In the genomic region with DNA sequence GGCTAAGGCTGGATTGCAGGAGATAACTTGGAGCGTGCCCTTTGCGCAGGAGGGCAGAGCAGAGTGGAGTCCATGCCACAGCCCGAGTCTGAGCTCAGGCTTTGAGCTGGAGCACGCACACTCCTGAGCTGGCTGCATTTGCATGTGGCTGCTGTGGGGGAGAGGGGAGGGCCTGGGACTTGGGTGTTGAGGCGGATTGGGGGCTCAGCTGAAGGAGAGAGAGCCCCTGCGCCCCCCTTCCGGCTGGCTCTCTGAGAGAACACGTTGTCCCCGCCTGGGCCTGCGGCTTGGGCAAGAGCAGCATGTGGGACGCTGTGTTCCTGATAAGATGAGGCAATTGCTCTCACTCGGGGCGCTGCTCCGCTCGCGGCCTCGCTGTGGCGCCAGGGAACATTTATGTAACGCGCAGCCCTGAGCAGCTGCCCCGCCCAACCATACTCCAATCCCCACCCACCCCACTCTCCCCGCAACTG, we compare ENCODE assay signal across 7 cellular contexts. TPM values are rescaled to one million over a fixed set of nuclear protein-coding genes. Genes with fewer than 3 reads are reported as not detected.
DNase-seq lines count a peak whose midpoint lies in the region; ATAC-seq, FAIRE-seq and TF ChIP-seq lines count a peak whose summit lies in the region.

No MANE protein-coding gene starts in this region.

- H3K4me3 Mint-ChIP-seq in Calu3 (ENCODE audit: low read depth, unreplicated experiment): no peak overlapping the region

- peaks cover 92% of the 10 kb centered on the region for H3K79me2 ChIP-seq in mammary epithelial cell (ENCODE audit: insufficient read depth, low read length)

- H3K36me3 ChIP-seq in HUES6 (ENCODE audit: control insufficient read depth, insufficient read depth, low read length) (no peaks in the 10 kb centered on the region), mammary epithelial cell (ENCODE audit: insufficient read depth, low read length) (no peaks in the 10 kb centered on the region), kidney (ENCODE audit: control insufficient read depth in 1 of 2, insufficient read depth in 2 of 2, low read length in 2 of 2) (no peaks in the 10 kb centered on the region)

- no peaks in the 10 kb centered on the region for H3K9me3 Mint-ChIP-seq in Calu3 (ENCODE audit: low read depth, unreplicated experiment)

- dilution Hi-C loops in mammary epithelial cell (cut with HindIII; ENCODE audit: low sequenced_read_pairs): no loop called here

- intact Hi-C loops in mammary epithelial cell (cut with micrococcal nuclease) (loop anchor here (1.0 to 5.0 kb wide), 2 partner anchors 72 to 123 kb away; no protein-coding TSS in a partner anchor), kidney (cut with DNase I) (no loop called here), Calu3 (cut with micrococcal nuclease; ENCODE audit: unreplicated experiment) (no loop called here)

- H3K27me3 Mint-ChIP-seq in Calu3 (ENCODE audit: unreplicated experiment): no peaks in the 10 kb centered on the region

- no peak for FAIRE-seq in kidney (lab: Jason Lieb, UNC)

- DNase-seq in activated CD4-positive, CD25-positive, alpha-beta regulatory T cell treated with anti-CD3 and anti-CD28 coated beads, Interleukin-2, amount 50 U/mL, for 16 hours (ENCODE audit: low read depth, low spot score): peak; percentile 54
- DNase-seq in mammary epithelial cell (peak; percentile 70), kidney (peak; percentile 99), Calu3 (no peak)
- peak; percentile 42 to 46 for DNase-seq in stimulated activated CD4-positive, alpha-beta T cell treated with anti-CD3 and anti-CD28 coated beads, Interleukin-1b, Interleukin-23, amount 100 ng/mL, for 1 hour (ENCODE audit: low read depth in 2 of 2)

- peak overlapping the region; percentile 29 for H2AFZ ChIP-seq in mammary epithelial cell (ENCODE audit: low read depth, low read length)

- no peaks in the 10 kb centered on the region for H4K20me1 ChIP-seq in mammary epithelial cell (ENCODE audit: insufficient read depth, low read length)

- H3K27me3 ChIP-seq in HUES6 (ENCODE audit: control insufficient read depth, insufficient read depth, low read length): no peaks in the 10 kb centered on the region
- no peaks in the 10 kb centered on the region for H3K27me3 ChIP-seq in mammary epithelial cell (ENCODE audit: insufficient read depth, low read length)

- TF ChIP-seq CTCF in mammary epithelial cell (conservative IDR thresholded peaks at IDR 0.05 in 1 of 2, IDR thresholded peaks at IDR 0.05 in 1 of 2; ENCODE audit: extremely low read depth in 1 of 2, insufficient read depth in 1 of 2, low read depth in 1 of 2, low read length in 2 of 2): peak; percentile 22 to 53
- peak; percentile 23 for TF ChIP-seq CTCF in kidney (IDR thresholded peaks at IDR 0.05; ENCODE audit: borderline replicate concordance, extremely low read depth, insufficient read depth)
- TF ChIP-seq CTCF in Calu3 (IDR thresholded peaks at IDR 0.05; ENCODE audit: unreplicated experiment): no peak

- peak overlapping the region; percentile 41 for H3K4me3 ChIP-seq in HUES6 (ENCODE audit: low read depth, low read length)
- no peak overlapping the region for H3K4me3 ChIP-seq in mammary epithelial cell (replicated peaks in 1 of 3; ENCODE audit: insufficient read depth in 1 of 3, low read depth in 2 of 3, low read length in 3 of 3)
- no peak overlapping the region for H3K4me3 ChIP-seq in kidney (ENCODE audit: low read length in 2 of 2)

- WGBS in mammary epithelial cell (ENCODE audit: low coverage, missing lambda C conversion rate): no CpG with 5 or more reads among the region's 22 CpGs

- H3K4me1 Mint-ChIP-seq in Calu3 (ENCODE audit: low read depth, unreplicated experiment): no peaks in the 10 kb centered on the region

- H3K9ac ChIP-seq in HUES6 (ENCODE audit: low read length) (peak overlapping the region; percentile 53), mammary epithelial cell (ENCODE audit: insufficient read depth, low read length) (no peak overlapping the region), kidney (ENCODE audit: low read length in 2 of 2) (no peak overlapping the region)

- in situ Hi-C loops in mammary epithelial cell (cut with MboI; ENCODE audit: low sequenced_read_pairs in 2 of 2): loop anchor here in 1 of 2 donors (10.0 kb wide), 1 partner anchor 119 kb away; no protein-coding TSS in a partner anchor

- ATAC-seq in GM19328 (IDR thresholded peaks at IDR 0.05; ENCODE audit: unreplicated experiment): peak; percentile 45

- CTCF ChIA-PET in mammary epithelial cell (lab: Charles Lee; ENCODE audit: low non-redundant PET): interaction anchor here (0.6 to 1.1 kb wide), 3 partner anchors 33 to 1294 kb away, joined by 4 to 6 read pairs (median 4); no protein-coding TSS in a partner anchor
- CTCF ChIA-PET in Calu3 (lab: Charles Lee): no interaction called here

- peak overlapping the region; percentile 70 for H3K4me2 ChIP-seq in mammary epithelial cell (ENCODE audit: insufficient read depth, low read depth, low read length)

- H3K9me3 ChIP-seq in HUES6 (ENCODE audit: control insufficient read depth, insufficient read depth, low read depth, low read length) (0 out of 2 replicates have a peak, but pooled peaks cover 4% of the 10 kb centered on the region), mammary epithelial cell (replicated peaks; ENCODE audit: insufficient read depth, low read length) (no peaks in the 10 kb centered on the region), kidney (ENCODE audit: control insufficient read depth in 1 of 2, low read length in 2 of 2) (no peaks in the 10 kb centered on the region)

- no peak overlapping the region for H3K27ac Mint-ChIP-seq in Calu3 (ENCODE audit: unreplicated experiment)

- no peaks in the 10 kb centered on the region for H3K36me3 Mint-ChIP-seq in Calu3 (ENCODE audit: insufficient read depth, unreplicated experiment)

- H3K27ac ChIP-seq in HUES6 (ENCODE audit: low read depth, low read length) (no peak overlapping the region), mammary epithelial cell (ENCODE audit: insufficient read depth, low read depth, low read length) (no peak overlapping the region), kidney (ENCODE audit: low read depth in 2 of 2, low read length in 2 of 2) (peak overlapping the region; percentile 78 to 81)

- H3K4me1 ChIP-seq in HUES6 (ENCODE audit: control insufficient read depth, insufficient read depth, low read length) (peaks cover 67% of the 10 kb centered on the region), mammary epithelial cell (ENCODE audit: insufficient read depth, low read length) (peaks cover 57% of the 10 kb centered on the region), kidney (ENCODE audit: control insufficient read depth in 1 of 2, insufficient read depth in 1 of 2, low read depth in 1 of 2, low read length in 2 of 2) (peaks cover 38 to 59% of the 10 kb centered on the region in 2 donors)

- no TSS peak for BruUV-seq in mammary epithelial cell (replicated peaks; lab: Mats Ljungman, UMichigan)
- no TSS peak for BruUV-seq in Calu3 (replicated peaks; lab: Mats Ljungman, UMichigan)

RNA-seq across cellular contexts. Expression of gene KLF13, which starts 39.1 kb away (rescaled TPM):
- total RNA-seq in mammary epithelial cell (10 to 100 TPM; 49.8 to 62.3 TPM), kidney (123 TPM), Calu3 (2022) (14.1 and 22.9 TPM in 2 replicates)
- polyA plus RNA-seq in mammary epithelial cell (25.1 TPM), kidney (ENCODE audit: insufficient read depth, low read depth, low replicate concordance) (55.5 TPM)
- polyA minus RNA-seq in mammary epithelial cell: 40.5 TPM

Comparison
In these comparisons a context has a peak if more than half of its experiments do, and no peak if none do; other contexts are left out.
1. H3K27ac ChIP-seq: peak in kidney (2 of 2); none in HUES6 (single experiment) and mammary epithelial cell (single experiment).